Comparison of ENCODE assay signal across 2 cellular contexts in the genomic region with DNA sequence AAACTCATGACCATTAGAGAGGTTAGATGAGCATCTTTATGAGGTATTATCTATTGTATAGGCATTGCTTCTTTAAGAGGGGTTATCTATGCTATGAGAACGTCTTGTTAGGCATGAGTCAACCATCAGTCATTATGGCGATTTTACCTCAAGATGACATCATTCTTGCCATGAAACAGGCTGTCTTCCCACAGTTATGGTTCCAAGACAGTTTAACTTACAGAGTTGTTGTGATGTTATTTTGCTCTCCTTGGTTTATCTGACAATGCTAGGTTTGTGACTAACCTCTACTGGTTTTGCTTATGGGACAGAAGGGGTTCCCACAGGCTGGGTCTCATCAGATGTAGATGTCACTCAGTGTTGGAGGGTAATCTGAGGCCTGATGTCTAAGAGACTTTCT.
TF ChIP-seq lines count a peak whose summit lies in the region.

No MANE protein-coding gene starts in this region.

TF ChIP-seq in SK-N-SH, 30 proteins besides CTCF, POLR2A, EP300 and RAD21 (continued from another document and continues in another):
- TF ChIP-seq POLR2AphosphoS5 (IDR thresholded peaks at IDR 0.05; ENCODE audit: low read depth, low read length) = no peak
- no peak for TF ChIP-seq GABPA (IDR thresholded peaks at IDR 0.05; ENCODE audit: low read depth)
- TF ChIP-seq, protein P1, sequence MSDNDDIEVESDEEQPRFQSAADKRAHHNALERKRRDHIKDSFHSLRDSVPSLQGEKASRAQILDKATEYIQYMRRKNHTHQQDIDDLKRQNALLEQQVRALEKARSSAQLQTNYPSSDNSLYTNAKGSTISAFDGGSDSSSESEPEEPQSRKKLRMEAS (IDR thresholded peaks at IDR 0.05; ENCODE audit: low read depth) = no peak; the same call in 1 of the 2 replicates
- no peak for TF ChIP-seq CHD2 (IDR thresholded peaks at IDR 0.05; ENCODE audit: low read length, partially characterized antibody)
- TF ChIP-seq FOSL2 (IDR thresholded peaks at IDR 0.05; ENCODE audit: borderline replicate concordance, low read depth) = peak; percentile 50
- no peak for TF ChIP-seq FOXJ3 (CRISPR knock-in tag; IDR thresholded peaks at IDR 0.05)
- no peak for TF ChIP-seq EZH2phosphoT487 (IDR thresholded peaks at IDR 0.05; ENCODE audit: borderline replicate concordance, low read depth)
- TF ChIP-seq, protein P2, sequence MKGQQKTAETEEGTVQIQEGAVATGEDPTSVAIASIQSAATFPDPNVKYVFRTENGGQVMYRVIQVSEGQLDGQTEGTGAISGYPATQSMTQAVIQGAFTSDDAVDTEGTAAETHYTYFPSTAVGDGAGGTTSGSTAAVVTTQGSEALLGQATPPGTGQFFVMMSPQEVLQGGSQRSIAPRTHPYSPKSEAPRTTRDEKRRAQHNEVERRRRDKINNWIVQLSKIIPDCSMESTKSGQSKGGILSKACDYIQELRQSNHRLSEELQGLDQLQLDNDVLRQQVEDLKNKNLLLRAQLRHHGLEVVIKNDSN (IDR thresholded peaks at IDR 0.05; ENCODE audit: borderline replicate concordance, low read depth) = no peak
- TF ChIP-seq, protein P3, sequence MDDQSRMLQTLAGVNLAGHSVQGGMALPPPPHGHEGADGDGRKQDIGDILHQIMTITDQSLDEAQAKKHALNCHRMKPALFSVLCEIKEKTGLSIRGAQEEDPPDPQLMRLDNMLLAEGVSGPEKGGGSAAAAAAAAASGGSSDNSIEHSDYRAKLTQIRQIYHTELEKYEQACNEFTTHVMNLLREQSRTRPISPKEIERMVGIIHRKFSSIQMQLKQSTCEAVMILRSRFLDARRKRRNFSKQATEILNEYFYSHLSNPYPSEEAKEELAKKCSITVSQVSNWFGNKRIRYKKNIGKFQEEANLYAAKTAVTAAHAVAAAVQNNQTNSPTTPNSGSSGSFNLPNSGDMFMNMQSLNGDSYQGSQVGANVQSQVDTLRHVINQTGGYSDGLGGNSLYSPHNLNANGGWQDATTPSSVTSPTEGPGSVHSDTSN (IDR thresholded peaks at IDR 0.05) = peak; percentile 50
- 0 out of 2 replicates have a peak, but pooled peaks have one; percentile 29 for TF ChIP-seq TEAD4 (IDR thresholded peaks at IDR 0.05; ENCODE audit: borderline replicate concordance, insufficient read depth)
- no peak for TF ChIP-seq GATA2 (CRISPR knock-in tag; IDR thresholded peaks at IDR 0.05)
- no peak for TF ChIP-seq MXI1 (IDR thresholded peaks at IDR 0.05; ENCODE audit: low read depth, low read length)
- no peak for TF ChIP-seq NRF1 (IDR thresholded peaks at IDR 0.05; ENCODE audit: low read depth, low read length)
- no peak for TF ChIP-seq TAF1 (IDR thresholded peaks at IDR 0.05; ENCODE audit: borderline replicate concordance, low read depth, low read length)
- TF ChIP-seq SMC3 (IDR thresholded peaks at IDR 0.05; ENCODE audit: low read depth, low read length) = no peak
- TF ChIP-seq FOXM1 (IDR thresholded peaks at IDR 0.05; ENCODE audit: low read depth) = no peak
- TF ChIP-seq TCF12 (IDR thresholded peaks at IDR 0.05) = peak; percentile 36; the same call in 1 of the 2 replicates
- no peak for TF ChIP-seq ELF1 (IDR thresholded peaks at IDR 0.05)
- no peak for TF ChIP-seq RXRA (IDR thresholded peaks at IDR 0.05; ENCODE audit: borderline replicate concordance, low read depth)
- no peak for TF ChIP-seq NFIC (IDR thresholded peaks at IDR 0.05; ENCODE audit: borderline replicate concordance)
- no peak for TF ChIP-seq RFX5 (IDR thresholded peaks at IDR 0.05; ENCODE audit: low read length)
- TF ChIP-seq MEF2A (IDR thresholded peaks at IDR 0.05; ENCODE audit: borderline replicate concordance, low read depth) = no peak
- TF ChIP-seq JUND (IDR thresholded peaks at IDR 0.05) = 0 out of 2 replicates have a peak, but pooled peaks have one; percentile 44
- TF ChIP-seq, protein P4, sequence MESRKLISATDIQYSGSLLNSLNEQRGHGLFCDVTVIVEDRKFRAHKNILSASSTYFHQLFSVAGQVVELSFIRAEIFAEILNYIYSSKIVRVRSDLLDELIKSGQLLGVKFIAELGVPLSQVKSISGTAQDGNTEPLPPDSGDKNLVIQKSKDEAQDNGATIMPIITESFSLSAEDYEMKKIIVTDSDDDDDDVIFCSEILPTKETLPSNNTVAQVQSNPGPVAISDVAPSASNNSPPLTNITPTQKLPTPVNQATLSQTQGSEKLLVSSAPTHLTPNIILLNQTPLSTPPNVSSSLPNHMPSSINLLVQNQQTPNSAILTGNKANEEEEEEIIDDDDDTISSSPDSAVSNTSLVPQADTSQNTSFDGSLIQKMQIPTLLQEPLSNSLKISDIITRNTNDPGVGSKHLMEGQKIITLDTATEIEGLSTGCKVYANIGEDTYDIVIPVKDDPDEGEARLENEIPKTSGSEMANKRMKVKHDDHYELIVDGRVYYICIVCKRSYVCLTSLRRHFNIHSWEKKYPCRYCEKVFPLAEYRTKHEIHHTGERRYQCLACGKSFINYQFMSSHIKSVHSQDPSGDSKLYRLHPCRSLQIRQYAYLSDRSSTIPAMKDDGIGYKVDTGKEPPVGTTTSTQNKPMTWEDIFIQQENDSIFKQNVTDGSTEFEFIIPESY (IDR thresholded peaks at IDR 0.05; ENCODE audit: borderline replicate concordance, low read depth) = no peak
- TF ChIP-seq, protein P5, sequence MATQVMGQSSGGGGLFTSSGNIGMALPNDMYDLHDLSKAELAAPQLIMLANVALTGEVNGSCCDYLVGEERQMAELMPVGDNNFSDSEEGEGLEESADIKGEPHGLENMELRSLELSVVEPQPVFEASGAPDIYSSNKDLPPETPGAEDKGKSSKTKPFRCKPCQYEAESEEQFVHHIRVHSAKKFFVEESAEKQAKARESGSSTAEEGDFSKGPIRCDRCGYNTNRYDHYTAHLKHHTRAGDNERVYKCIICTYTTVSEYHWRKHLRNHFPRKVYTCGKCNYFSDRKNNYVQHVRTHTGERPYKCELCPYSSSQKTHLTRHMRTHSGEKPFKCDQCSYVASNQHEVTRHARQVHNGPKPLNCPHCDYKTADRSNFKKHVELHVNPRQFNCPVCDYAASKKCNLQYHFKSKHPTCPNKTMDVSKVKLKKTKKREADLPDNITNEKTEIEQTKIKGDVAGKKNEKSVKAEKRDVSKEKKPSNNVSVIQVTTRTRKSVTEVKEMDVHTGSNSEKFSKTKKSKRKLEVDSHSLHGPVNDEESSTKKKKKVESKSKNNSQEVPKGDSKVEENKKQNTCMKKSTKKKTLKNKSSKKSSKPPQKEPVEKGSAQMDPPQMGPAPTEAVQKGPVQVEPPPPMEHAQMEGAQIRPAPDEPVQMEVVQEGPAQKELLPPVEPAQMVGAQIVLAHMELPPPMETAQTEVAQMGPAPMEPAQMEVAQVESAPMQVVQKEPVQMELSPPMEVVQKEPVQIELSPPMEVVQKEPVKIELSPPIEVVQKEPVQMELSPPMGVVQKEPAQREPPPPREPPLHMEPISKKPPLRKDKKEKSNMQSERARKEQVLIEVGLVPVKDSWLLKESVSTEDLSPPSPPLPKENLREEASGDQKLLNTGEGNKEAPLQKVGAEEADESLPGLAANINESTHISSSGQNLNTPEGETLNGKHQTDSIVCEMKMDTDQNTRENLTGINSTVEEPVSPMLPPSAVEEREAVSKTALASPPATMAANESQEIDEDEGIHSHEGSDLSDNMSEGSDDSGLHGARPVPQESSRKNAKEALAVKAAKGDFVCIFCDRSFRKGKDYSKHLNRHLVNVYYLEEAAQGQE (IDR thresholded peaks at IDR 0.05; ENCODE audit: low read depth, low read length) = no peak
- no peak for TF ChIP-seq SIN3A (IDR thresholded peaks at IDR 0.05; ENCODE audit: borderline replicate concordance, low read depth, low read length)
- no peak for TF ChIP-seq YY1 (IDR thresholded peaks at IDR 0.05; ENCODE audit: low read depth)

TF ChIP-seq in SK-N-SH treated with all-trans-retinoic acid at 6 μM for 48 hours, 23 proteins besides CTCF, POLR2A, EP300 and RAD21:
- no peak for TF ChIP-seq ESRRG (CRISPR knock-in tag; IDR thresholded peaks at IDR 0.05)
- no peak for TF ChIP-seq ZFP30 (CRISPR knock-in tag; IDR thresholded peaks at IDR 0.05)
- TF ChIP-seq OSR1 (CRISPR knock-in tag; IDR thresholded peaks at IDR 0.05) = no peak
- TF ChIP-seq, protein P6, sequence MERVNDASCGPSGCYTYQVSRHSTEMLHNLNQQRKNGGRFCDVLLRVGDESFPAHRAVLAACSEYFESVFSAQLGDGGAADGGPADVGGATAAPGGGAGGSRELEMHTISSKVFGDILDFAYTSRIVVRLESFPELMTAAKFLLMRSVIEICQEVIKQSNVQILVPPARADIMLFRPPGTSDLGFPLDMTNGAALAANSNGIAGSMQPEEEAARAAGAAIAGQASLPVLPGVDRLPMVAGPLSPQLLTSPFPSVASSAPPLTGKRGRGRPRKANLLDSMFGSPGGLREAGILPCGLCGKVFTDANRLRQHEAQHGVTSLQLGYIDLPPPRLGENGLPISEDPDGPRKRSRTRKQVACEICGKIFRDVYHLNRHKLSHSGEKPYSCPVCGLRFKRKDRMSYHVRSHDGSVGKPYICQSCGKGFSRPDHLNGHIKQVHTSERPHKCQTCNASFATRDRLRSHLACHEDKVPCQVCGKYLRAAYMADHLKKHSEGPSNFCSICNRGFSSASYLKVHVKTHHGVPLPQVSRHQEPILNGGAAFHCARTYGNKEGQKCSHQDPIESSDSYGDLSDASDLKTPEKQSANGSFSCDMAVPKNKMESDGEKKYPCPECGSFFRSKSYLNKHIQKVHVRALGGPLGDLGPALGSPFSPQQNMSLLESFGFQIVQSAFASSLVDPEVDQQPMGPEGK (CRISPR knock-in tag; IDR thresholded peaks at IDR 0.05; ENCODE audit: borderline replicate concordance) = no peak
- no peak for TF ChIP-seq GLIS3 (CRISPR knock-in tag; IDR thresholded peaks at IDR 0.05)
- TF ChIP-seq ZC3H10 (CRISPR knock-in tag; IDR thresholded peaks at IDR 0.05) = no peak
- TF ChIP-seq ZNF565 (CRISPR knock-in tag; conservative IDR thresholded peaks at IDR 0.05; ENCODE audit: low read depth) = no peak
- TF ChIP-seq ZNF8 (CRISPR knock-in tag; IDR thresholded peaks at IDR 0.05) = no peak
- no peak for TF ChIP-seq ARNTL (CRISPR knock-in tag; IDR thresholded peaks at IDR 0.05; ENCODE audit: borderline replicate concordance, low read depth)
- TF ChIP-seq ZNF70 (CRISPR knock-in tag; IDR thresholded peaks at IDR 0.05) = no peak
- TF ChIP-seq, protein P7, sequence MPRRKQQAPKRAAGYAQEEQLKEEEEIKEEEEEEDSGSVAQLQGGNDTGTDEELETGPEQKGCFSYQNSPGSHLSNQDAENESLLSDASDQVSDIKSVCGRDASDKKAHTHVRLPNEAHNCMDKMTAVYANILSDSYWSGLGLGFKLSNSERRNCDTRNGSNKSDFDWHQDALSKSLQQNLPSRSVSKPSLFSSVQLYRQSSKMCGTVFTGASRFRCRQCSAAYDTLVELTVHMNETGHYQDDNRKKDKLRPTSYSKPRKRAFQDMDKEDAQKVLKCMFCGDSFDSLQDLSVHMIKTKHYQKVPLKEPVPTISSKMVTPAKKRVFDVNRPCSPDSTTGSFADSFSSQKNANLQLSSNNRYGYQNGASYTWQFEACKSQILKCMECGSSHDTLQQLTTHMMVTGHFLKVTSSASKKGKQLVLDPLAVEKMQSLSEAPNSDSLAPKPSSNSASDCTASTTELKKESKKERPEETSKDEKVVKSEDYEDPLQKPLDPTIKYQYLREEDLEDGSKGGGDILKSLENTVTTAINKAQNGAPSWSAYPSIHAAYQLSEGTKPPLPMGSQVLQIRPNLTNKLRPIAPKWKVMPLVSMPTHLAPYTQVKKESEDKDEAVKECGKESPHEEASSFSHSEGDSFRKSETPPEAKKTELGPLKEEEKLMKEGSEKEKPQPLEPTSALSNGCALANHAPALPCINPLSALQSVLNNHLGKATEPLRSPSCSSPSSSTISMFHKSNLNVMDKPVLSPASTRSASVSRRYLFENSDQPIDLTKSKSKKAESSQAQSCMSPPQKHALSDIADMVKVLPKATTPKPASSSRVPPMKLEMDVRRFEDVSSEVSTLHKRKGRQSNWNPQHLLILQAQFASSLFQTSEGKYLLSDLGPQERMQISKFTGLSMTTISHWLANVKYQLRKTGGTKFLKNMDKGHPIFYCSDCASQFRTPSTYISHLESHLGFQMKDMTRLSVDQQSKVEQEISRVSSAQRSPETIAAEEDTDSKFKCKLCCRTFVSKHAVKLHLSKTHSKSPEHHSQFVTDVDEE (CRISPR knock-in tag; IDR thresholded peaks at IDR 0.05) = no peak
- TF ChIP-seq CSDC2 (CRISPR knock-in tag; IDR thresholded peaks at IDR 0.05) = no peak
- TF ChIP-seq TOX (CRISPR knock-in tag; IDR thresholded peaks at IDR 0.05; ENCODE audit: borderline replicate concordance) = no peak
- TF ChIP-seq, protein P8, sequence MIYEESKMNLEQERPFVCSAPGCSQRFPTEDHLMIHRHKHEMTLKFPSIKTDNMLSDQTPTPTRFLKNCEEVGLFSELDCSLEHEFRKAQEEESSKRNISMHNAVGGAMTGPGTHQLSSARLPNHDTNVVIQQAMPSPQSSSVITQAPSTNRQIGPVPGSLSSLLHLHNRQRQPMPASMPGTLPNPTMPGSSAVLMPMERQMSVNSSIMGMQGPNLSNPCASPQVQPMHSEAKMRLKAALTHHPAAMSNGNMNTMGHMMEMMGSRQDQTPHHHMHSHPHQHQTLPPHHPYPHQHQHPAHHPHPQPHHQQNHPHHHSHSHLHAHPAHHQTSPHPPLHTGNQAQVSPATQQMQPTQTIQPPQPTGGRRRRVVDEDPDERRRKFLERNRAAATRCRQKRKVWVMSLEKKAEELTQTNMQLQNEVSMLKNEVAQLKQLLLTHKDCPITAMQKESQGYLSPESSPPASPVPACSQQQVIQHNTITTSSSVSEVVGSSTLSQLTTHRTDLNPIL (CRISPR knock-in tag; IDR thresholded peaks at IDR 0.05; ENCODE audit: low read depth) = no peak
- no peak for TF ChIP-seq ISL1 (CRISPR knock-in tag; IDR thresholded peaks at IDR 0.05)
- TF ChIP-seq RARB (CRISPR knock-in tag; IDR thresholded peaks at IDR 0.05) = no peak
